In the genomic region with DNA sequence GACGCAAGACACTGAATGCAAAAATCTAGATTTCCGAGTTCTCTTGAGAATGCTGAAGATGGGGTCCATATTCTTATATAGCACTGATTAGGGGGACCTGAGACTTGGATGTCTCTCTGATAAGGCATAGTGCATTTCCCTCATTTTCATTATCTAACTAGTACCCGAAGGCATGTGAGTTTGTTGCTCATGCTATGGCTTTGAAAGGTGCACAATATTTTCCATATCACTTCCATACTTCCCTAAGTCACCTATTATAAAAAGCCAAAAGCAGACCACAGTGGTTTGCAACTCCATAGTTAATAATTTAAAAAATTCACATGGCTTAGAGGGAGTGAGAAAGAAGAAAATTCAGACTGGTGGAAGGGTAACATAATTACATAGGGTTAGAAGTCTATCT, we compare ENCODE assay signal across 1 cellular context.
TF ChIP-seq lines count a peak whose summit lies in the region.

No MANE protein-coding gene starts in this region.

TF ChIP-seq in IMR-90, 13 proteins besides CTCF, POLR2A, EP300 and RAD21:
- TF ChIP-seq, protein P1, sequence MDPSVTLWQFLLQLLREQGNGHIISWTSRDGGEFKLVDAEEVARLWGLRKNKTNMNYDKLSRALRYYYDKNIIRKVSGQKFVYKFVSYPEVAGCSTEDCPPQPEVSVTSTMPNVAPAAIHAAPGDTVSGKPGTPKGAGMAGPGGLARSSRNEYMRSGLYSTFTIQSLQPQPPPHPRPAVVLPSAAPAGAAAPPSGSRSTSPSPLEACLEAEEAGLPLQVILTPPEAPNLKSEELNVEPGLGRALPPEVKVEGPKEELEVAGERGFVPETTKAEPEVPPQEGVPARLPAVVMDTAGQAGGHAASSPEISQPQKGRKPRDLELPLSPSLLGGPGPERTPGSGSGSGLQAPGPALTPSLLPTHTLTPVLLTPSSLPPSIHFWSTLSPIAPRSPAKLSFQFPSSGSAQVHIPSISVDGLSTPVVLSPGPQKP (IDR thresholded peaks at IDR 0.05; ENCODE audit: borderline replicate concordance, low read depth, low read length) = no peak
- no peak for TF ChIP-seq RFX5 (IDR thresholded peaks at IDR 0.05; ENCODE audit: low read depth, low read length)
- no peak for TF ChIP-seq CEBPB (IDR thresholded peaks at IDR 0.05; ENCODE audit: low read depth, low read length)
- TF ChIP-seq NFE2L2 (IDR thresholded peaks at IDR 0.05; ENCODE audit: low read depth, low read length) = no peak
- TF ChIP-seq CHD1 (IDR thresholded peaks at IDR 0.05; ENCODE audit: low read depth, low read length) = no peak
- no peak for TF ChIP-seq FOS (IDR thresholded peaks at IDR 0.05; ENCODE audit: low read depth, low read length)
- no peak for TF ChIP-seq MAZ (IDR thresholded peaks at IDR 0.05; ENCODE audit: borderline replicate concordance, low read depth, low read length)
- no peak for TF ChIP-seq RCOR1 (IDR thresholded peaks at IDR 0.05; ENCODE audit: insufficient replicate concordance, low read length)
- no peak for TF ChIP-seq BHLHE40 (IDR thresholded peaks at IDR 0.05; ENCODE audit: low read depth, low read length)
- TF ChIP-seq, protein P2, sequence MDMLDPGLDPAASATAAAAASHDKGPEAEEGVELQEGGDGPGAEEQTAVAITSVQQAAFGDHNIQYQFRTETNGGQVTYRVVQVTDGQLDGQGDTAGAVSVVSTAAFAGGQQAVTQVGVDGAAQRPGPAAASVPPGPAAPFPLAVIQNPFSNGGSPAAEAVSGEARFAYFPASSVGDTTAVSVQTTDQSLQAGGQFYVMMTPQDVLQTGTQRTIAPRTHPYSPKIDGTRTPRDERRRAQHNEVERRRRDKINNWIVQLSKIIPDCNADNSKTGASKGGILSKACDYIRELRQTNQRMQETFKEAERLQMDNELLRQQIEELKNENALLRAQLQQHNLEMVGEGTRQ (IDR thresholded peaks at IDR 0.05; ENCODE audit: low read depth, low read length) = no peak
